ENCODE assay signal across 10 cellular contexts in the genomic region with DNA sequence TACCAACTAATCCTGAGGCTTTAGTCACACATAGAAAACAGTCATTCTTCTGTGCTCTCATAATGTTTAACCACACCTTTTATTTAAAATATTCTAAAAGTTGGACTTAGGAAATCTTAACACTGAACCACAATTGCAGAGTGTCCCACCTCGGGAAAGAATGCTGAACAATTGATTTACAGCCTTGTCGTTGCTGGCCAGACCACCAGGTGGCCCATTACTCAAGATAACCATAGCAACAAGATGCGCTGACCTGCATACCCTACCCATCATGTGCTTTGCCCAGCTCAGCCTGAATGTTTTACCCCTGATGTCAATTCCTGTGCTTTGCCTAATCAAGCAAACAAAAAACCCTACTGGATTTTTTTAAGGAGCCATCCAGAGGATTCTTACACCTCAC.
DNase-seq lines count a peak whose midpoint lies in the region; ATAC-seq, FAIRE-seq and TF ChIP-seq lines count a peak whose summit lies in the region.
"Had no signal": no experiment of that assay in that cellular context is flagged by ENCODE, and none has a peak within 500 bp of the region (broad histone marks: within the 10 kb centered on the region; RNA-seq: fewer than 3 reads in every experiment).

No MANE protein-coding gene starts in this region.

- peaks cover 0 to 15% of the 10 kb centered on the region in 2 donors for H3K27me3 Mint-ChIP-seq in effector memory CD8-positive, alpha-beta T cell

- H3K4me3 ChIP-seq in GM12875 (ENCODE audit: low read depth, low read length) (no peak overlapping the region), foreskin fibroblast (ENCODE audit: low read depth in 1 of 2, low read length in 2 of 2) (no peak overlapping the region)
- H3K4me3 ChIP-seq: adrenal gland, lung had no signal

- H3K4me1 Mint-ChIP-seq in effector memory CD8-positive, alpha-beta T cell (ENCODE audit: low read depth in 2 of 2) = peaks cover 3% of the 10 kb centered on the region in 2 donors

- no peak for ATAC-seq in GM18511 (IDR thresholded peaks at IDR 0.05; ENCODE audit: unreplicated experiment)
- ATAC-seq in effector memory CD8-positive, alpha-beta T cell (replicated peaks) = no peak

- no peak overlapping the region for H3K27ac Mint-ChIP-seq in effector memory CD8-positive, alpha-beta T cell

- DNase-seq in RKO (ENCODE audit: low spot score) = peak; percentile 49
- DNase-seq in foreskin fibroblast = peak; percentile 20 to 56
- no peak for DNase-seq in GM19238 (ENCODE audit: insufficient read length, low spot score)
- no peak for DNase-seq in effector memory CD8-positive, alpha-beta T cell
- no peak for DNase-seq in GM19239 (ENCODE audit: insufficient read length, low spot score)
- DNase-seq: adrenal gland had no signal

- peak; percentile 33; the same call in 1 of the 2 replicates for TF ChIP-seq CTCF in 22Rv1 (IDR thresholded peaks at IDR 0.05)
- TF ChIP-seq CTCF in GM12875 (IDR thresholded peaks at IDR 0.05; ENCODE audit: borderline replicate concordance, insufficient read depth, low read depth, low read length) = 0 out of 2 replicates have a peak, but pooled peaks have one; percentile 11
- no peak for TF ChIP-seq CTCF in foreskin fibroblast (IDR thresholded peaks at IDR 0.05; ENCODE audit: low read depth, low read length)

- H3K36me3 Mint-ChIP-seq in effector memory CD8-positive, alpha-beta T cell (ENCODE audit: insufficient read depth) = no peaks in the 10 kb centered on the region

- no peaks in the 10 kb centered on the region for H3K9me3 Mint-ChIP-seq in effector memory CD8-positive, alpha-beta T cell

- FAIRE-seq in GM19239 (lab: Jason Lieb, UNC) = no peak

- H3K4me3 Mint-ChIP-seq in effector memory CD8-positive, alpha-beta T cell = no peak overlapping the region

- H3K27ac ChIP-seq in 22Rv1 = no peak overlapping the region
- H3K27ac ChIP-seq: adrenal gland had no signal

Comparison
In these comparisons a context has a peak if more than half of its experiments do, and no peak if none do; other contexts are left out.
1. DNase-seq: peak in RKO (single experiment) and foreskin fibroblast (2 of 2); none in GM19238 (single experiment), effector memory CD8-positive, alpha-beta T cell (0 of 3) and GM19239 (single experiment).